ENCODE assay signal across 15 cellular contexts in the genomic region with DNA sequence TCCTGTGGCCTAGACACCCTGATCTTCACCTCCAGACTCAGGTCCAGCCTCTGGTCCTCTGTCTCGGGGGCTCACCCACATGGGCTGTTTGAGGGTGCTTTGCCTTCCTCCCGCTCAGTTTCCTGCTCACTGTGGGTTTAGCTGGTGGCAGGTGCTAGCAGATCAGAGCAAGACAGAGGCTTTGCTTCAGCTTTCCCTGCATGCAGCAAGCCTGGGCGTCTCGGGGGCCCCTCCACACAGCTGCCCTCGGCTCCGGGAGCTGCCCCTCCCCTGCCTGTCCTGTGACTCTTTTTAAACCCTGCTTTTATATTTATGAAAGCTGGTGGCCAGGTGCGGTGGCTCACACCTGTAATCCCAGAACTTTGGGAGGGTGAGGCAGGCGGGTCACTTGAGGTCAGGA. TPM values are rescaled to one million over a fixed set of nuclear protein-coding genes. Genes with fewer than 3 reads are reported as not detected.
DNase-seq lines count a peak whose midpoint lies in the region; ATAC-seq and TF ChIP-seq lines count a peak whose summit lies in the region.
"Had no signal": no experiment of that assay in that cellular context is flagged by ENCODE, and none has a peak within 500 bp of the region (broad histone marks: within the 10 kb centered on the region; RNA-seq: fewer than 3 reads in every experiment).

No MANE protein-coding gene starts in this region.

- H3K4me3 Mint-ChIP-seq in naive thymus-derived CD8-positive, alpha-beta T cell, result peak overlapping the region in 7 of 10 donors; percentile 3 to 66 (median 61)

- H3K9me3 Mint-ChIP-seq in naive thymus-derived CD8-positive, alpha-beta T cell, result no peaks in the 10 kb centered on the region

- peak overlapping the region in 7 of 10 donors; percentile 2 to 62 (median 48) for H3K27ac Mint-ChIP-seq in naive thymus-derived CD8-positive, alpha-beta T cell

- no peaks in the 10 kb centered on the region for H3K79me2 ChIP-seq in DND-41 (ENCODE audit: insufficient read depth, low read length)

- H3K9me3 ChIP-seq in BLaER1, result no peaks in the 10 kb centered on the region
- H3K9me3 ChIP-seq in DND-41 (ENCODE audit: insufficient read depth, low read length, severe bottlenecking), result no peaks in the 10 kb centered on the region
- H3K9me3 ChIP-seq: SK-N-SH had no signal

- ATAC-seq in DND-41 (ENCODE audit: insufficient read depth, low read depth), result peak; percentile 80
- peak; percentile 55 to 87 for ATAC-seq in naive thymus-derived CD8-positive, alpha-beta T cell
- ATAC-seq in GM19455 (IDR thresholded peaks at IDR 0.05; ENCODE audit: unreplicated experiment), result no peak
- no peak for ATAC-seq in HG02610 (IDR thresholded peaks at IDR 0.05; ENCODE audit: unreplicated experiment)
- ATAC-seq: HepG2, PC-3 had no signal

- H2AFZ ChIP-seq in DND-41 (ENCODE audit: low read depth, low read length), result no peak overlapping the region

- H3K9ac ChIP-seq in BLaER1 (no peak overlapping the region), DND-41 (ENCODE audit: low read depth, low read length) (no peak overlapping the region)
- H3K9ac ChIP-seq: SK-N-SH had no signal

- H3K4me3 ChIP-seq in BLaER1, result no peak overlapping the region
- H3K4me3 ChIP-seq in DND-41 (ENCODE audit: low read depth in 1 of 2, low read length in 2 of 2), result no peak overlapping the region

- H3K4me2 ChIP-seq in BLaER1 (peak overlapping the region; percentile 85), DND-41 (ENCODE audit: insufficient read depth, low read length) (no peak overlapping the region)
- H3K4me2 ChIP-seq: SK-N-SH had no signal

- no peak for TF ChIP-seq CTCF in DND-41 (IDR thresholded peaks at IDR 0.05; ENCODE audit: borderline replicate concordance, extremely low read depth, low read length, poor library complexity, severe bottlenecking)

- POLR2A ChIA-PET in naive thymus-derived CD8-positive, alpha-beta T cell (lab: Charles Lee), result interaction anchor here (1.2 to 4.7 kb wide), 2 partner anchors 14 to 21 kb away, joined by 4 to 29 read pairs; a partner anchor contains a TSS

- H3K4me1 Mint-ChIP-seq in naive thymus-derived CD8-positive, alpha-beta T cell, result peaks cover 13 to 64% (median 46%) of the 10 kb centered on the region in 4 donors

- peak overlapping the region; percentile 26; the same call in 1 of the 2 replicates for H3K27ac ChIP-seq in BLaER1
- no peak overlapping the region for H3K27ac ChIP-seq in DND-41 (ENCODE audit: low read length)

- no peaks in the 10 kb centered on the region for H4K20me1 ChIP-seq in BLaER1
- no peaks in the 10 kb centered on the region for H4K20me1 ChIP-seq in DND-41 (ENCODE audit: insufficient read depth, low read length)

- H3K36me3 ChIP-seq in BLaER1 (no peaks in the 10 kb centered on the region), DND-41 (ENCODE audit: insufficient read depth, low read length) (no peaks in the 10 kb centered on the region)

- peak; percentile 45 for DNase-seq in DND-41
- DNase-seq in OCI-M1 (lab: John Stamatoyannopoulos, UW), result peak; percentile 2
- peak in 5 of 10 donors; percentile 18 to 60 (median 42) for DNase-seq in naive thymus-derived CD8-positive, alpha-beta T cell
- DNase-seq in globus pallidus (ENCODE audit: low spot score), result no peak
- DNase-seq: MV-4-11, NCI-H1436, NCI-H2081, NCI-H2227 treated with DMSO at 0.1 percent for 48 hours, NCI-H524 treated with DMSO at 0.1 percent for 48 hours, PC-3, SK-N-SH had no signal

- peaks cover 0 to 2% (median 0%) of the 10 kb centered on the region in 5 donors for H3K27me3 Mint-ChIP-seq in naive thymus-derived CD8-positive, alpha-beta T cell

- H3K4me1 ChIP-seq in BLaER1, result peaks cover 72% of the 10 kb centered on the region
- H3K4me1 ChIP-seq in DND-41 (ENCODE audit: insufficient read depth, low read length), result no peaks in the 10 kb centered on the region

- H3K36me3 Mint-ChIP-seq in naive thymus-derived CD8-positive, alpha-beta T cell, result no peaks in the 10 kb centered on the region

- no peaks in the 10 kb centered on the region for H3K27me3 ChIP-seq in BLaER1
- H3K27me3 ChIP-seq in DND-41 (ENCODE audit: insufficient read depth, low read length, poor library complexity), result no peaks in the 10 kb centered on the region

RNA-seq across cellular contexts. Expression of a gene that starts 14.6 kb away (rescaled TPM):
- 10 to 100 TPM; 25.8 to 30.9 TPM for total RNA-seq in naive thymus-derived CD8-positive, alpha-beta T cell
- 10 to 100 TPM; 61.6 to 84.3 (median 71.6) TPM for polyA plus RNA-seq in naive thymus-derived CD8-positive, alpha-beta T cell

RNA-seq across cellular contexts. Expression of a gene that starts 16.1 kb away (rescaled TPM):
- 10 to 100 TPM; 12.6 to 16.8 TPM for total RNA-seq in naive thymus-derived CD8-positive, alpha-beta T cell
- 10 to 100 TPM; 69.3 to 75.8 (median 70.9) TPM for polyA plus RNA-seq in naive thymus-derived CD8-positive, alpha-beta T cell

Comparison
In these comparisons a context has a peak if more than half of its experiments do, and no peak if none do; other contexts are left out.
1. ATAC-seq: peak in DND-41 (single experiment) and naive thymus-derived CD8-positive, alpha-beta T cell (2 of 2); none in GM19455 (single experiment) and HG02610 (single experiment).